ENCODE assay signal across 17 cellular contexts in the genomic region with DNA sequence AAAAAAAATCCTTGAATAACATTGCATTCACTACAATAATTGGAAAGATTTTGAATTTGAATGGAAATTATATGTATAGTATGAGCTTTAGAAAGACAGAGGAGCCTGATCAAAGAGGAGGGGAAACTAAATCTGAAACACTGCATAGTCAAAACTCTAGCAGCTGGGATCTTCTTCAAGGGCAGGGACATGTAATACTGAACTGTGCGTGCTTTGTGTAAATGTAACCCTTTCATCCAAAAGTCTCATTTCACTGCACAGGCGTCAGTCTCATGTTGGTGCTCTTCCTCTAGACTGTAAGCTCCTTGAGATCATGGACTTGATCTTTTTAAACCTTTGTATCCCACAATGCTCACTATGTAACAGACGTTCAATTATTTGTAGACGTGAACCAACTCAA.
DNase-seq lines count a peak whose midpoint lies in the region; ATAC-seq, FAIRE-seq and TF ChIP-seq lines count a peak whose summit lies in the region.
"Had no signal": no experiment of that assay in that cellular context is flagged by ENCODE, and none has a peak within 500 bp of the region (broad histone marks: within the 10 kb centered on the region; RNA-seq: fewer than 3 reads in every experiment).

No MANE protein-coding gene starts in this region.

- H2BK120ac ChIP-seq in IMR-90 (ENCODE audit: low read depth, low read length) = no peak overlapping the region
- H2BK120ac ChIP-seq in trophoblast cell (ENCODE audit: insufficient read depth, low read length, poor library complexity) = no peak overlapping the region

- H3K23ac ChIP-seq in IMR-90 (ENCODE audit: low read depth, low read length) (no peak overlapping the region), trophoblast cell (ENCODE audit: low read length) (no peak overlapping the region)

- H3K4me1 Mint-ChIP-seq in T-cell = no peaks in the 10 kb centered on the region

- H4K91ac ChIP-seq in IMR-90 (ENCODE audit: insufficient read depth, low read depth, low read length) = no peak overlapping the region
- H4K91ac ChIP-seq in trophoblast cell (ENCODE audit: low read depth, low read length) = peak overlapping the region; percentile 18

- H2AFZ ChIP-seq in IMR-90 (replicated peaks; ENCODE audit: low read length, poor library complexity) (no peak overlapping the region), trophoblast cell (ENCODE audit: insufficient read depth, low read length, poor library complexity) (no peak overlapping the region)

- no peak overlapping the region for H4K12ac ChIP-seq in trophoblast cell (ENCODE audit: low read depth, low read length)

- H3K14ac ChIP-seq in IMR-90 (replicated peaks; ENCODE audit: low read depth, low read length) = no peak overlapping the region
- H3K14ac ChIP-seq in trophoblast cell (ENCODE audit: low read length) = no peak overlapping the region

- H2BK12ac ChIP-seq in trophoblast cell (ENCODE audit: low read length) = peak overlapping the region; percentile 3

- no peaks in the 10 kb centered on the region for H3K79me1 ChIP-seq in IMR-90 (ENCODE audit: low read depth in 1 of 2, low read length in 2 of 2)
- peaks cover 12% of the 10 kb centered on the region for H3K79me1 ChIP-seq in trophoblast cell (ENCODE audit: low read length)

- POLR2A ChIA-PET in IMR-90 (lab: Charles Lee; ENCODE audit: unreplicated experiment) (no interaction called here), T-cell (lab: Charles Lee) (no interaction called here)

- peaks cover 15% of the 10 kb centered on the region in 2 donors for H3K27me3 Mint-ChIP-seq in T-cell

- H3K4me3 ChIP-seq in GM12865 (ENCODE audit: low read depth, low read length) (no peak overlapping the region), IMR-90 (ENCODE audit: insufficient read depth, low read depth, low read length) (no peak overlapping the region), kidney (ENCODE audit: low read length in 2 of 2) (peak overlapping the region in 1 of 2 donors; percentile 86), trophoblast cell (ENCODE audit: low read depth, low read length) (no peak overlapping the region), esophagus squamous epithelium (no peak overlapping the region)

- H4K8ac ChIP-seq in IMR-90 (ENCODE audit: low read depth in 2 of 2, low read length in 2 of 2) (no peak overlapping the region), trophoblast cell (ENCODE audit: low read depth, low read length) (no peak overlapping the region)

- H3K27ac ChIP-seq in IMR-90 (ENCODE audit: insufficient read depth, low read length) = no peak overlapping the region
- H3K27ac ChIP-seq in kidney (ENCODE audit: low read depth in 2 of 2, low read length in 2 of 2) = peak overlapping the region; percentile 3 to 98
- H3K27ac ChIP-seq in trophoblast cell (ENCODE audit: low read depth, low read length) = no peak overlapping the region
- no peak overlapping the region for H3K27ac ChIP-seq in esophagus squamous epithelium
- H3K27ac ChIP-seq: C4-2B had no signal

- dilution Hi-C loops in IMR-90 (cut with HindIII; ENCODE audit: low sequenced_read_pairs, unreplicated experiment) = no loop called here

- TF ChIP-seq CTCF in GM12865 (IDR thresholded peaks at IDR 0.05; ENCODE audit: insufficient read depth, low read depth, low read length, missing control alignments) (no peak), IMR-90 (conservative IDR thresholded peaks at IDR 0.05; ENCODE audit: low read depth, low read length) (no peak), kidney (IDR thresholded peaks at IDR 0.05; ENCODE audit: borderline replicate concordance, extremely low read depth, insufficient read depth) (no peak), esophagus squamous epithelium (IDR thresholded peaks at IDR 0.05) (no peak)

- DNase-seq in GM12865 (ENCODE audit: low read depth) = peak; percentile 11
- no peak for DNase-seq in IMR-90
- DNase-seq in kidney = no peak
- DNase-seq in trophoblast cell = no peak
- no peak for DNase-seq in T-cell
- DNase-seq in activated CD8-positive, alpha-beta memory T cell treated with anti-CD3 and anti-CD28 coated beads for 24 hours = no peak
- DNase-seq in esophagus squamous epithelium (lab: John Stamatoyannopoulos, UW) = no peak
- DNase-seq: BE2C; CD4-positive, alpha-beta memory T cell; DMS79; HCEC 1CT; HFFc6 had no signal

- no peaks in the 10 kb centered on the region for H3K27me3 ChIP-seq in IMR-90 (ENCODE audit: control insufficient read depth, insufficient read depth, low read length)
- no peaks in the 10 kb centered on the region for H3K27me3 ChIP-seq in trophoblast cell (ENCODE audit: insufficient read depth, low read length)
- H3K27me3 ChIP-seq in esophagus squamous epithelium = no peaks in the 10 kb centered on the region
- H3K27me3 ChIP-seq: BE2C had no signal

- H3K27ac Mint-ChIP-seq in T-cell = no peak overlapping the region
- H3K27ac Mint-ChIP-seq: CD4-positive, alpha-beta memory T cell; HFFc6 had no signal

- H2AK9ac ChIP-seq in IMR-90 (replicated peaks; ENCODE audit: low read depth, low read length, poor library complexity) = no peak overlapping the region

- H3K36me3 ChIP-seq in IMR-90 (ENCODE audit: control insufficient read depth, insufficient read depth, low read length) (no peaks in the 10 kb centered on the region), kidney (ENCODE audit: control insufficient read depth in 1 of 2, insufficient read depth in 2 of 2, low read length in 2 of 2) (no peaks in the 10 kb centered on the region), trophoblast cell (ENCODE audit: control insufficient read depth in 1 of 2, insufficient read depth in 2 of 2, low read length in 2 of 2) (no peaks in the 10 kb centered on the region), esophagus squamous epithelium (no peaks in the 10 kb centered on the region)
- H3K36me3 ChIP-seq: BE2C had no signal

- no peak overlapping the region for H4K5ac ChIP-seq in IMR-90 (ENCODE audit: low read depth, low read length)

- BruUV-seq in IMR-90 (replicated peaks; lab: Mats Ljungman, UMichigan) = no TSS peak

- FAIRE-seq in kidney (lab: Jason Lieb, UNC) = no peak
- FAIRE-seq: A204.1, GM12892, GM19239, H1 had no signal

- H3K4me3 Mint-ChIP-seq in T-cell = no peak overlapping the region
- H3K4me3 Mint-ChIP-seq: CD4-positive, alpha-beta memory T cell; HFFc6 had no signal

- peaks cover 14% of the 10 kb centered on the region for H3K4me1 ChIP-seq in IMR-90 (ENCODE audit: control insufficient read depth, insufficient read depth, low read length)
- peaks cover 36 to 60% of the 10 kb centered on the region in 2 donors for H3K4me1 ChIP-seq in kidney (ENCODE audit: control insufficient read depth in 1 of 2, insufficient read depth in 1 of 2, low read depth in 1 of 2, low read length in 2 of 2)
- H3K4me1 ChIP-seq in trophoblast cell (ENCODE audit: control insufficient read depth in 1 of 2, insufficient read depth in 2 of 2, low read length in 2 of 2) = peaks cover 15 to 24% of the 10 kb centered on the region in 2 experiments
- peaks cover 11 to 49% (median 32%) of the 10 kb centered on the region in 3 donors for H3K4me1 ChIP-seq in esophagus squamous epithelium

- H2BK15ac ChIP-seq in IMR-90 (ENCODE audit: low read depth, low read length) = no peak overlapping the region

- H3K4ac ChIP-seq in IMR-90 (ENCODE audit: low read depth, low read length) = peak overlapping the region; percentile 53; the same call in 1 of the 2 replicates
- H3K4ac ChIP-seq in trophoblast cell (ENCODE audit: low read depth, low read length) = no peak overlapping the region

- no peak overlapping the region for H2BK20ac ChIP-seq in IMR-90 (ENCODE audit: low read depth, low read length)

- in situ Hi-C loops in IMR-90 (cut with MboI; ENCODE audit: low sequenced_read_pairs) = no loop called here

- peaks cover 14% of the 10 kb centered on the region for H3K9me1 ChIP-seq in IMR-90 (ENCODE audit: insufficient read depth, low read length)

- H3K4me2 ChIP-seq in IMR-90 (ENCODE audit: low read depth, low read length) (no peak overlapping the region), trophoblast cell (ENCODE audit: low read length) (no peak overlapping the region)

- TF ChIP-seq RAD21 in IMR-90 (IDR thresholded peaks at IDR 0.05; ENCODE audit: low read length) = no peak

- no peak for TF ChIP-seq POLR2A in IMR-90 (IDR thresholded peaks at IDR 0.05; ENCODE audit: low read depth, low read length)
- no peak for TF ChIP-seq POLR2A in esophagus squamous epithelium (IDR thresholded peaks at IDR 0.05)

- no peaks in the 10 kb centered on the region for H3K36me3 Mint-ChIP-seq in T-cell
- H3K36me3 Mint-ChIP-seq: CD4-positive, alpha-beta memory T cell had no signal

- no peak overlapping the region; the same call in none of the 2 replicates for H2AK5ac ChIP-seq in IMR-90 (ENCODE audit: low read depth, low read length)
- H2AK5ac ChIP-seq in trophoblast cell (ENCODE audit: low read length) = no peak overlapping the region

- H3K9me3 ChIP-seq in IMR-90 (ENCODE audit: control insufficient read depth, insufficient read depth, low read length) (peaks cover 3% of the 10 kb centered on the region; the same call in 1 of the 2 replicates), kidney (ENCODE audit: control insufficient read depth in 1 of 2, low read length in 2 of 2) (peaks cover 0 to 11% of the 10 kb centered on the region in 2 donors), trophoblast cell (ENCODE audit: insufficient read depth, low read depth, low read length) (peaks cover 2% of the 10 kb centered on the region), esophagus squamous epithelium (no peaks in the 10 kb centered on the region)
- H3K9me3 ChIP-seq: BE2C had no signal

- H3K9me3 Mint-ChIP-seq in T-cell = peaks cover 4 to 20% (median 6%) of the 10 kb centered on the region in 3 donors

- CTCF ChIA-PET in IMR-90 (lab: Yijun Ruan, JAX) (interaction anchor here (0.6 to 1.3 kb wide), 2 partner anchors 22 to 55 kb away, joined by 4 read pairs; no protein-coding TSS in a partner anchor), T-cell (lab: Charles Lee) (interaction anchor here in 1 of 2 donors (0.7 kb wide), 1 partner anchor 10 kb away, joined by 3 read pairs; no protein-coding TSS in a partner anchor)

- H3K18ac ChIP-seq in IMR-90 (ENCODE audit: low read depth, low read length) (no peak overlapping the region), trophoblast cell (ENCODE audit: low read length) (no peak overlapping the region)

- 100% methylated on average over 1 of the region's 4 CpGs; no CpG with 5 or more reads in 1 of the 2 experiments for WGBS in IMR-90 (ENCODE audit: extremely low coverage in 2 of 2, insufficient read length in 1 of 2), 2 experiments
- WGBS in trophoblast cell (ENCODE audit: extremely low coverage, insufficient coverage, insufficient read length) = no CpG with 5 or more reads among the region's 4 CpGs
- WGBS in esophagus squamous epithelium, 2 donors = 84 to 91% methylated on average over 4 of the region's 4 CpGs

- intact Hi-C loops in IMR-90 (cut with micrococcal nuclease) = no loop called here
- intact Hi-C loops in kidney (cut with DNase I) = no loop called here
- intact Hi-C loops in esophagus squamous epithelium (cut with DNase I) = no loop called here

- peaks cover 2% of the 10 kb centered on the region for H3K79me2 ChIP-seq in trophoblast cell (ENCODE audit: control insufficient read depth, insufficient read depth, low read length, poor library complexity)

- H2BK5ac ChIP-seq in IMR-90 (ENCODE audit: low read depth, low read length, poor library complexity, severe bottlenecking) (no peak overlapping the region), trophoblast cell (ENCODE audit: low read depth, low read length, poor library complexity) (no peak overlapping the region)

- no peak for ATAC-seq in IMR-90 (ENCODE audit: low read depth)
- ATAC-seq in T-cell (replicated peaks in 1 of 4) = no peak

- H3K56ac ChIP-seq in IMR-90 (ENCODE audit: extremely low read depth, insufficient read depth, low read length) = no peak overlapping the region

- H4K20me1 ChIP-seq in IMR-90 (ENCODE audit: insufficient read depth, low read length) = no peaks in the 10 kb centered on the region

- H3K9ac ChIP-seq in IMR-90 (ENCODE audit: low read depth, low read length) = no peak overlapping the region
- no peak overlapping the region for H3K9ac ChIP-seq in kidney (ENCODE audit: low read length in 2 of 2)
- H3K9ac ChIP-seq in trophoblast cell (ENCODE audit: low read length) = no peak overlapping the region

Comparison
In these comparisons a context has a peak if more than half of its experiments do, and no peak if none do; other contexts are left out.
1. H3K27ac ChIP-seq: peak in kidney (2 of 2); none in IMR-90 (single experiment), trophoblast cell (single experiment) and esophagus squamous epithelium (0 of 4).